Comparison of ENCODE assay signal across 1 cellular context in the genomic region with DNA sequence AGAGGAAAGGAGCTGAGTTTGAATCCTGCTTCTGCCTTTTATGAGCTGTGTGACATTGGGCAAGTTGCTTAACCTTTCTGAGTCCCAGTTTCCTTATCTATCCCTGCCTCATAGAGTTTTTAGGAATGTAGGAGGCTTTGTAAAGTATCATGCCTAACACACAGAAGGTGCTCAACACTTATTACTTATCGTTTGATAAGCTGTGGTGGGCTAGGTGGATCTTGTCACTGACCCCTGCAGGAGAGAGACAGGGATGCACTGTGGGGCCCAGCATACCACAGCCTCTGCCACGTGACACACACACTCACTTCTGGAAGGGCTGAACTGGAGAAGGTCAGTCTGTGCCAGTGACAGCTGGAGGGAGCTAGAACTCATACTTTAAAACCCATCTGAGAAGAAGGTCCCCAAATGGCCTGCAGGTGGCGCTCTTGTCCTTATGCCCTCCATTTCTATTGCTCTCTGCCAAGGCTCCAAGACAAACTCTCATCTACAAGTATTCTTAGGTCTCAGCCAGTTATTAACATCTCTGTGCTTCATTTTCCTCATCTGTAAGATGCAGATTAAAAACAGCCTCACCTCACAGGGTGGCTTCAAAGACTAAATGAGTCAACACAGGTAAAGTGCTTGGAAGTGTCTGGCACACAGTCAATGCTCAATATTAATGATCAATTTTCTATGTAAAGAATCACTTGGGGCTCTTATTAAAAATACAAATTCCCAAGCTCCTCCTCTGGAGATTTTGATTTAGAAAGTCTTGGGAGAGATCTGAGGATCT.
TF ChIP-seq lines count a peak whose summit lies in the region.

No MANE protein-coding gene starts in this region.

TF ChIP-seq in HepG2, 621 proteins besides CTCF, POLR2A, EP300 and RAD21 (continued from another document and continues in another):
- TF ChIP-seq, protein P1, sequence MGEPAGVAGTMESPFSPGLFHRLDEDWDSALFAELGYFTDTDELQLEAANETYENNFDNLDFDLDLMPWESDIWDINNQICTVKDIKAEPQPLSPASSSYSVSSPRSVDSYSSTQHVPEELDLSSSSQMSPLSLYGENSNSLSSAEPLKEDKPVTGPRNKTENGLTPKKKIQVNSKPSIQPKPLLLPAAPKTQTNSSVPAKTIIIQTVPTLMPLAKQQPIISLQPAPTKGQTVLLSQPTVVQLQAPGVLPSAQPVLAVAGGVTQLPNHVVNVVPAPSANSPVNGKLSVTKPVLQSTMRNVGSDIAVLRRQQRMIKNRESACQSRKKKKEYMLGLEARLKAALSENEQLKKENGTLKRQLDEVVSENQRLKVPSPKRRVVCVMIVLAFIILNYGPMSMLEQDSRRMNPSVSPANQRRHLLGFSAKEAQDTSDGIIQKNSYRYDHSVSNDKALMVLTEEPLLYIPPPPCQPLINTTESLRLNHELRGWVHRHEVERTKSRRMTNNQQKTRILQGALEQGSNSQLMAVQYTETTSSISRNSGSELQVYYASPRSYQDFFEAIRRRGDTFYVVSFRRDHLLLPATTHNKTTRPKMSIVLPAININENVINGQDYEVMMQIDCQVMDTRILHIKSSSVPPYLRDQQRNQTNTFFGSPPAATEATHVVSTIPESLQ (CRISPR knock-in tag; conservative IDR thresholded peaks at IDR 0.05) = no peak
- TF ChIP-seq, protein P2, sequence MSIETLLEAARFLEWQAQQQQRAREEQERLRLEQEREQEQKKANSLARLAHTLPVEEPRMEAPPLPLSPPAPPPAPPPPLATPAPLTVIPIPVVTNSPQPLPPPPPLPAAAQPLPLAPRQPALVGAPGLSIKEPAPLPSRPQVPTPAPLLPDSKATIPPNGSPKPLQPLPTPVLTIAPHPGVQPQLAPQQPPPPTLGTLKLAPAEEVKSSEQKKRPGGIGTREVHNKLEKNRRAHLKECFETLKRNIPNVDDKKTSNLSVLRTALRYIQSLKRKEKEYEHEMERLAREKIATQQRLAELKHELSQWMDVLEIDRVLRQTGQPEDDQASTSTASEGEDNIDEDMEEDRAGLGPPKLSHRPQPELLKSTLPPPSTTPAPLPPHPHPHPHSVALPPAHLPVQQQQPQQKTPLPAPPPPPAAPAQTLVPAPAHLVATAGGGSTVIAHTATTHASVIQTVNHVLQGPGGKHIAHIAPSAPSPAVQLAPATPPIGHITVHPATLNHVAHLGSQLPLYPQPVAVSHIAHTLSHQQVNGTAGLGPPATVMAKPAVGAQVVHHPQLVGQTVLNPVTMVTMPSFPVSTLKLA (IDR thresholded peaks at IDR 0.05) = peak; percentile 20; the same call in 1 of the 2 replicates
- TF ChIP-seq CHCHD3 (CRISPR knock-in tag; IDR thresholded peaks at IDR 0.05) (no peak), ZNF660 (CRISPR knock-in tag; IDR thresholded peaks at IDR 0.05; ENCODE audit: borderline replicate concordance, low read depth) (no peak), ZNF282 (IDR thresholded peaks at IDR 0.05; ENCODE audit: partially characterized antibody) (no peak), DMAP1 (CRISPR knock-in tag; IDR thresholded peaks at IDR 0.05) (no peak), CCAR2 (optimal IDR thresholded peaks at IDR 0.05; ENCODE audit: low read depth, low read length) (no peak), SUZ12 (IDR thresholded peaks at IDR 0.05; ENCODE audit: low read depth, low read length) (no peak), KLF9 (CRISPR knock-in tag; IDR thresholded peaks at IDR 0.05; ENCODE audit: low read depth) (no peak), ZNF354B (CRISPR knock-in tag; IDR thresholded peaks at IDR 0.05) (no peak), GATAD2A (CRISPR knock-in tag; IDR thresholded peaks at IDR 0.05) (peak; percentile 63; the same call in 1 of the 2 replicates), ZNF788 (CRISPR knock-in tag; IDR thresholded peaks at IDR 0.05; ENCODE audit: borderline replicate concordance) (no peak; the same call in 1 of the 2 replicates), ZBTB20 (CRISPR knock-in tag; IDR thresholded peaks at IDR 0.05; ENCODE audit: borderline replicate concordance, low read depth) (no peak), ETV5 (CRISPR knock-in tag; IDR thresholded peaks at IDR 0.05; ENCODE audit: borderline replicate concordance) (no peak), ZNF749 (CRISPR knock-in tag; IDR thresholded peaks at IDR 0.05; ENCODE audit: borderline replicate concordance) (no peak), ZNF543 (CRISPR knock-in tag; IDR thresholded peaks at IDR 0.05) (no peak), FOXJ3 (CRISPR knock-in tag; IDR thresholded peaks at IDR 0.05; ENCODE audit: borderline replicate concordance) (no peak), ZSCAN22 (CRISPR knock-in tag; IDR thresholded peaks at IDR 0.05) (no peak), ZNF552 (CRISPR knock-in tag; IDR thresholded peaks at IDR 0.05; ENCODE audit: borderline replicate concordance) (no peak), ZFP90 (CRISPR knock-in tag; IDR thresholded peaks at IDR 0.05; ENCODE audit: borderline replicate concordance) (no peak), KLF13 (CRISPR knock-in tag; IDR thresholded peaks at IDR 0.05) (no peak), ZNF776 (CRISPR knock-in tag; IDR thresholded peaks at IDR 0.05) (no peak), ZNF737 (CRISPR knock-in tag; IDR thresholded peaks at IDR 0.05; ENCODE audit: borderline replicate concordance) (no peak), ZNF234 (CRISPR knock-in tag; conservative IDR thresholded peaks at IDR 0.05) (no peak), ZNF446 (CRISPR knock-in tag; IDR thresholded peaks at IDR 0.05) (no peak), GLI4 (CRISPR knock-in tag; IDR thresholded peaks at IDR 0.05; ENCODE audit: borderline replicate concordance) (no peak)
- TF ChIP-seq, protein P3, sequence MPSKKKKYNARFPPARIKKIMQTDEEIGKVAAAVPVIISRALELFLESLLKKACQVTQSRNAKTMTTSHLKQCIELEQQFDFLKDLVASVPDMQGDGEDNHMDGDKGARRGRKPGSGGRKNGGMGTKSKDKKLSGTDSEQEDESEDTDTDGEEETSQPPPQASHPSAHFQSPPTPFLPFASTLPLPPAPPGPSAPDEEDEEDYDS (CRISPR knock-in tag; IDR thresholded peaks at IDR 0.05) = no peak; the same call in 1 of the 2 replicates
- TF ChIP-seq, protein P4, sequence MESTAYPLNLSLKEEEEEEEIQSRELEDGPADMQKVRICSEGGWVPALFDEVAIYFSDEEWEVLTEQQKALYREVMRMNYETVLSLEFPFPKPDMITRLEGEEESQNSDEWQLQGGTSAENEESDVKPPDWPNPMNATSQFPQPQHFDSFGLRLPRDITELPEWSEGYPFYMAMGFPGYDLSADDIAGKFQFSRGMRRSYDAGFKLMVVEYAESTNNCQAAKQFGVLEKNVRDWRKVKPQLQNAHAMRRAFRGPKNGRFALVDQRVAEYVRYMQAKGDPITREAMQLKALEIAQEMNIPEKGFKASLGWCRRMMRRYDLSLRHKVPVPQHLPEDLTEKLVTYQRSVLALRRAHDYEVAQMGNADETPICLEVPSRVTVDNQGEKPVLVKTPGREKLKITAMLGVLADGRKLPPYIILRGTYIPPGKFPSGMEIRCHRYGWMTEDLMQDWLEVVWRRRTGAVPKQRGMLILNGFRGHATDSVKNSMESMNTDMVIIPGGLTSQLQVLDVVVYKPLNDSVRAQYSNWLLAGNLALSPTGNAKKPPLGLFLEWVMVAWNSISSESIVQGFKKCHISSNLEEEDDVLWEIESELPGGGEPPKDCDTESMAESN (CRISPR knock-in tag; conservative IDR thresholded peaks at IDR 0.05) = no peak
- TF ChIP-seq, protein P5, sequence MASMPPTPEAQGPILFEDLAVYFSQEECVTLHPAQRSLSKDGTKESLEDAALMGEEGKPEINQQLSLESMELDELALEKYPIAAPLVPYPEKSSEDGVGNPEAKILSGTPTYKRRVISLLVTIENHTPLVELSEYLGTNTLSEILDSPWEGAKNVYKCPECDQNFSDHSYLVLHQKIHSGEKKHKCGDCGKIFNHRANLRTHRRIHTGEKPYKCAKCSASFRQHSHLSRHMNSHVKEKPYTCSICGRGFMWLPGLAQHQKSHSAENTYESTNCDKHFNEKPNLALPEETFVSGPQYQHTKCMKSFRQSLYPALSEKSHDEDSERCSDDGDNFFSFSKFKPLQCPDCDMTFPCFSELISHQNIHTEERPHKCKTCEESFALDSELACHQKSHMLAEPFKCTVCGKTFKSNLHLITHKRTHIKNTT (CRISPR knock-in tag; IDR thresholded peaks at IDR 0.05) = no peak
- TF ChIP-seq, protein P6, sequence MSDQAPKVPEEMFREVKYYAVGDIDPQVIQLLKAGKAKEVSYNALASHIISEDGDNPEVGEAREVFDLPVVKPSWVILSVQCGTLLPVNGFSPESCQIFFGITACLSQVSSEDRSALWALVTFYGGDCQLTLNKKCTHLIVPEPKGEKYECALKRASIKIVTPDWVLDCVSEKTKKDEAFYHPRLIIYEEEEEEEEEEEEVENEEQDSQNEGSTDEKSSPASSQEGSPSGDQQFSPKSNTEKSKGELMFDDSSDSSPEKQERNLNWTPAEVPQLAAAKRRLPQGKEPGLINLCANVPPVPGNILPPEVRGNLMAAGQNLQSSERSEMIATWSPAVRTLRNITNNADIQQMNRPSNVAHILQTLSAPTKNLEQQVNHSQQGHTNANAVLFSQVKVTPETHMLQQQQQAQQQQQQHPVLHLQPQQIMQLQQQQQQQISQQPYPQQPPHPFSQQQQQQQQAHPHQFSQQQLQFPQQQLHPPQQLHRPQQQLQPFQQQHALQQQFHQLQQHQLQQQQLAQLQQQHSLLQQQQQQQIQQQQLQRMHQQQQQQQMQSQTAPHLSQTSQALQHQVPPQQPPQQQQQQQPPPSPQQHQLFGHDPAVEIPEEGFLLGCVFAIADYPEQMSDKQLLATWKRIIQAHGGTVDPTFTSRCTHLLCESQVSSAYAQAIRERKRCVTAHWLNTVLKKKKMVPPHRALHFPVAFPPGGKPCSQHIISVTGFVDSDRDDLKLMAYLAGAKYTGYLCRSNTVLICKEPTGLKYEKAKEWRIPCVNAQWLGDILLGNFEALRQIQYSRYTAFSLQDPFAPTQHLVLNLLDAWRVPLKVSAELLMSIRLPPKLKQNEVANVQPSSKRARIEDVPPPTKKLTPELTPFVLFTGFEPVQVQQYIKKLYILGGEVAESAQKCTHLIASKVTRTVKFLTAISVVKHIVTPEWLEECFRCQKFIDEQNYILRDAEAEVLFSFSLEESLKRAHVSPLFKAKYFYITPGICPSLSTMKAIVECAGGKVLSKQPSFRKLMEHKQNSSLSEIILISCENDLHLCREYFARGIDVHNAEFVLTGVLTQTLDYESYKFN (CRISPR knock-in tag; conservative IDR thresholded peaks at IDR 0.05) = 0 out of 2 replicates have a peak, but pooled peaks have one; percentile 41
- TF ChIP-seq, protein P7, sequence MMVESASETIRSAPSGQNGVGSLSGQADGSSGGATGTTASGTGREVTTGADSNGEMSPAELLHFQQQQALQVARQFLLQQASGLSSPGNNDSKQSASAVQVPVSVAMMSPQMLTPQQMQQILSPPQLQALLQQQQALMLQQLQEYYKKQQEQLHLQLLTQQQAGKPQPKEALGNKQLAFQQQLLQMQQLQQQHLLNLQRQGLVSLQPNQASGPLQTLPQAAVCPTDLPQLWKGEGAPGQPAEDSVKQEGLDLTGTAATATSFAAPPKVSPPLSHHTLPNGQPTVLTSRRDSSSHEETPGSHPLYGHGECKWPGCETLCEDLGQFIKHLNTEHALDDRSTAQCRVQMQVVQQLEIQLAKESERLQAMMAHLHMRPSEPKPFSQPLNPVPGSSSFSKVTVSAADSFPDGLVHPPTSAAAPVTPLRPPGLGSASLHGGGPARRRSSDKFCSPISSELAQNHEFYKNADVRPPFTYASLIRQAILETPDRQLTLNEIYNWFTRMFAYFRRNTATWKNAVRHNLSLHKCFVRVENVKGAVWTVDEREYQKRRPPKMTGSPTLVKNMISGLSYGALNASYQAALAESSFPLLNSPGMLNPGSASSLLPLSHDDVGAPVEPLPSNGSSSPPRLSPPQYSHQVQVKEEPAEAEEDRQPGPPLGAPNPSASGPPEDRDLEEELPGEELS (CRISPR knock-in tag; IDR thresholded peaks at IDR 0.05) = no peak
- TF ChIP-seq, protein P8, sequence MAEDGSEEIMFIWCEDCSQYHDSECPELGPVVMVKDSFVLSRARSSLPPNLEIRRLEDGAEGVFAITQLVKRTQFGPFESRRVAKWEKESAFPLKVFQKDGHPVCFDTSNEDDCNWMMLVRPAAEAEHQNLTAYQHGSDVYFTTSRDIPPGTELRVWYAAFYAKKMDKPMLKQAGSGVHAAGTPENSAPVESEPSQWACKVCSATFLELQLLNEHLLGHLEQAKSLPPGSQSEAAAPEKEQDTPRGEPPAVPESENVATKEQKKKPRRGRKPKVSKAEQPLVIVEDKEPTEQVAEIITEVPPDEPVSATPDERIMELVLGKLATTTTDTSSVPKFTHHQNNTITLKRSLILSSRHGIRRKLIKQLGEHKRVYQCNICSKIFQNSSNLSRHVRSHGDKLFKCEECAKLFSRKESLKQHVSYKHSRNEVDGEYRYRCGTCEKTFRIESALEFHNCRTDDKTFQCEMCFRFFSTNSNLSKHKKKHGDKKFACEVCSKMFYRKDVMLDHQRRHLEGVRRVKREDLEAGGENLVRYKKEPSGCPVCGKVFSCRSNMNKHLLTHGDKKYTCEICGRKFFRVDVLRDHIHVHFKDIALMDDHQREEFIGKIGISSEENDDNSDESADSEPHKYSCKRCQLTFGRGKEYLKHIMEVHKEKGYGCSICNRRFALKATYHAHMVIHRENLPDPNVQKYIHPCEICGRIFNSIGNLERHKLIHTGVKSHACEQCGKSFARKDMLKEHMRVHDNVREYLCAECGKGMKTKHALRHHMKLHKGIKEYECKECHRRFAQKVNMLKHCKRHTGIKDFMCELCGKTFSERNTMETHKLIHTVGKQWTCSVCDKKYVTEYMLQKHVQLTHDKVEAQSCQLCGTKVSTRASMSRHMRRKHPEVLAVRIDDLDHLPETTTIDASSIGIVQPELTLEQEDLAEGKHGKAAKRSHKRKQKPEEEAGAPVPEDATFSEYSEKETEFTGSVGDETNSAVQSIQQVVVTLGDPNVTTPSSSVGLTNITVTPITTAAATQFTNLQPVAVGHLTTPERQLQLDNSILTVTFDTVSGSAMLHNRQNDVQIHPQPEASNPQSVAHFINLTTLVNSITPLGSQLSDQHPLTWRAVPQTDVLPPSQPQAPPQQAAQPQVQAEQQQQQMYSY (CRISPR knock-in tag; IDR thresholded peaks at IDR 0.05) = no peak
- TF ChIP-seq, protein P9, sequence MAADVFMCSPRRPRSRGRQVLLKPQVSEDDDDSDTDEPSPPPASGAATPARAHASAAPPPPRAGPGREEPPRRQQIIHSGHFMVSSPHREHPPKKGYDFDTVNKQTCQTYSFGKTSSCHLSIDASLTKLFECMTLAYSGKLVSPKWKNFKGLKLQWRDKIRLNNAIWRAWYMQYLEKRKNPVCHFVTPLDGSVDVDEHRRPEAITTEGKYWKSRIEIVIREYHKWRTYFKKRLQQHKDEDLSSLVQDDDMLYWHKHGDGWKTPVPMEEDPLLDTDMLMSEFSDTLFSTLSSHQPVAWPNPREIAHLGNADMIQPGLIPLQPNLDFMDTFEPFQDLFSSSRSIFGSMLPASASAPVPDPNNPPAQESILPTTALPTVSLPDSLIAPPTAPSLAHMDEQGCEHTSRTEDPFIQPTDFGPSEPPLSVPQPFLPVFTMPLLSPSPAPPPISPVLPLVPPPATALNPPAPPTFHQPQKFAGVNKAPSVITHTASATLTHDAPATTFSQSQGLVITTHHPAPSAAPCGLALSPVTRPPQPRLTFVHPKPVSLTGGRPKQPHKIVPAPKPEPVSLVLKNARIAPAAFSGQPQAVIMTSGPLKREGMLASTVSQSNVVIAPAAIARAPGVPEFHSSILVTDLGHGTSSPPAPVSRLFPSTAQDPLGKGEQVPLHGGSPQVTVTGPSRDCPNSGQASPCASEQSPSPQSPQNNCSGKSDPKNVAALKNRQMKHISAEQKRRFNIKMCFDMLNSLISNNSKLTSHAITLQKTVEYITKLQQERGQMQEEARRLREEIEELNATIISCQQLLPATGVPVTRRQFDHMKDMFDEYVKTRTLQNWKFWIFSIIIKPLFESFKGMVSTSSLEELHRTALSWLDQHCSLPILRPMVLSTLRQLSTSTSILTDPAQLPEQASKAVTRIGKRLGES (CRISPR knock-in tag; IDR thresholded peaks at IDR 0.05; ENCODE audit: borderline replicate concordance) = no peak
